Comparison of ENCODE assay signal across 9 cellular contexts in genomic region chr6:1312193-1312443, GRCh38. TPM values are rescaled to one million over a fixed set of nuclear protein-coding genes. Genes with fewer than 3 reads are reported as not detected.
A peak's percentile ranks its signal among the peaks of the same experiment; 100 is the strongest.
DNase-seq lines count a peak whose midpoint lies in the region; ATAC-seq, FAIRE-seq and TF ChIP-seq lines count a peak whose summit lies in the region.
"Had no signal": no experiment of that assay in that cellular context is flagged by ENCODE, and none has a peak within 500 bp of the region (broad histone marks: within the 10 kb centered on the region; RNA-seq: fewer than 3 reads in every experiment).

No MANE protein-coding gene starts in this region.

- H3K27me3 ChIP-seq in adipocyte (replicated peaks; ENCODE audit: control insufficient read depth, insufficient read depth, low read length) (peaks cover 42% of the 10 kb centered on the region), keratinocyte (ENCODE audit: control insufficient read depth, extremely low read depth, insufficient read depth, low read length) (no peaks in the 10 kb centered on the region), BE2C (peaks cover 69% of the 10 kb centered on the region)

- peak overlapping the region; percentile 89 for H3K27ac Mint-ChIP-seq in stimulated activated naive B cell treated with anti-CD40 and anti-IgM and Interleukin-4, amounts not matched to agents 10 μg/mL and 1 μg/mL and 100 μg/mL, for 72 hours

- no peak for FAIRE-seq in keratinocyte (lab: Jason Lieb, UNC)
- FAIRE-seq: endothelial cell of umbilical vein had no signal

- H3K4me3 Mint-ChIP-seq in stimulated activated naive B cell treated with anti-CD40 and anti-IgM and Interleukin-4, amounts not matched to agents 10 μg/mL and 1 μg/mL and 100 μg/mL, for 72 hours: peak overlapping the region; percentile 78 to 83

- H3K9ac ChIP-seq in adipocyte (ENCODE audit: low read length): no peak overlapping the region
- H3K9ac ChIP-seq in keratinocyte (ENCODE audit: control insufficient read depth, extremely low read depth, insufficient read depth, low read length): peak overlapping the region; percentile 83

- peak overlapping the region; percentile 81 for H3K4me3 ChIP-seq in adipocyte (ENCODE audit: low read length)
- H3K4me3 ChIP-seq in keratinocyte (ENCODE audit: control insufficient read depth in 2 of 3, extremely low read depth in 1 of 3, insufficient read depth in 2 of 3, low read depth in 1 of 3, low read length in 3 of 3): peak overlapping the region; percentile 58 to 85 (median 82)
- no peak overlapping the region for H3K4me3 ChIP-seq in BE2C (ENCODE audit: low read depth, low read length)

- no peak for TF ChIP-seq CTCF in keratinocyte (optimal IDR thresholded peaks at IDR 0.05 in 1 of 3, IDR thresholded peaks at IDR 0.05 in 1 of 3, conservative IDR thresholded peaks at IDR 0.05 in 1 of 3; ENCODE audit: extremely low read depth in 1 of 3, insufficient read depth in 2 of 3, low read length in 3 of 3)
- TF ChIP-seq CTCF in BE2C (IDR thresholded peaks at IDR 0.05; ENCODE audit: low read depth, low read length): no peak

- peaks cover 23 to 43% of the 10 kb centered on the region in 2 donors for H3K4me1 Mint-ChIP-seq in stimulated activated naive B cell treated with anti-CD40 and anti-IgM and Interleukin-4, amounts not matched to agents 10 μg/mL and 1 μg/mL and 100 μg/mL, for 72 hours

- DNase-seq in NCI-H82 (lab: John Stamatoyannopoulos, UW): peak; percentile 29
- no peak for DNase-seq in NCI-H82 treated with DMSO at 0.1 percent for 48 hours (lab: John Stamatoyannopoulos, UW; ENCODE audit: unreplicated experiment)
- peak; percentile 60 for DNase-seq in adipocyte (ENCODE audit: low read depth)
- no peak for DNase-seq in keratinocyte (ENCODE audit: low read depth, low spot score)
- no peak for DNase-seq in stimulated activated naive B cell treated with anti-CD40 and anti-IgM and Interleukin-4, amounts not matched to agents 10 μg/mL and 1 μg/mL and 100 μg/mL, for 72 hours
- no peak for DNase-seq in BE2C
- no peak for DNase-seq in HuH-7.5 (ENCODE audit: low spot score)

- H3K4me1 ChIP-seq in adipocyte (ENCODE audit: control insufficient read depth, insufficient read depth, low read length): peaks cover 9% of the 10 kb centered on the region
- peaks cover 26% of the 10 kb centered on the region for H3K4me1 ChIP-seq in keratinocyte (ENCODE audit: control insufficient read depth, extremely low read depth, insufficient read depth, low read length)
- H3K4me1 ChIP-seq in BE2C: no peaks in the 10 kb centered on the region

- dilution Hi-C loops in keratinocyte (cut with MboI; ENCODE audit: extremely low pct_ligation_motif_present, low sequenced_read_pairs): no loop called here

- H3K36me3 ChIP-seq in adipocyte (ENCODE audit: control insufficient read depth, insufficient read depth, low read length, severe bottlenecking) (no peaks in the 10 kb centered on the region), keratinocyte (ENCODE audit: control insufficient read depth in 2 of 2, extremely low read depth in 1 of 2, insufficient read depth in 2 of 2, low read length in 2 of 2) (no peaks in the 10 kb centered on the region), BE2C (no peaks in the 10 kb centered on the region)

- peaks cover 63 to 68% of the 10 kb centered on the region in 2 donors for H3K27me3 Mint-ChIP-seq in stimulated activated naive B cell treated with anti-CD40 and anti-IgM and Interleukin-4, amounts not matched to agents 10 μg/mL and 1 μg/mL and 100 μg/mL, for 72 hours

- H3K36me3 Mint-ChIP-seq in stimulated activated naive B cell treated with anti-CD40 and anti-IgM and Interleukin-4, amounts not matched to agents 10 μg/mL and 1 μg/mL and 100 μg/mL, for 72 hours: peaks cover 4 to 9% of the 10 kb centered on the region in 2 donors

- ATAC-seq in stimulated activated naive B cell treated with anti-CD40 and anti-IgM and Interleukin-4, amounts not matched to agents 10 μg/mL and 1 μg/mL and 100 μg/mL, for 72 hours (replicated peaks): no peak
- ATAC-seq in HG03521 (IDR thresholded peaks at IDR 0.05; ENCODE audit: unreplicated experiment): no peak

- no peaks in the 10 kb centered on the region for H4K20me1 ChIP-seq in keratinocyte (ENCODE audit: control insufficient read depth, extremely low read depth, insufficient read depth, low read length)

- H3K27ac ChIP-seq in keratinocyte (ENCODE audit: control insufficient read depth, insufficient read depth, low read length): peak overlapping the region; percentile 71

- H3K9me3 ChIP-seq in adipocyte (ENCODE audit: control insufficient read depth, low read length): no peaks in the 10 kb centered on the region
- no peaks in the 10 kb centered on the region for H3K9me3 ChIP-seq in keratinocyte (ENCODE audit: control insufficient read depth, low read depth, low read length)
- H3K9me3 ChIP-seq in BE2C: no peaks in the 10 kb centered on the region

- peak overlapping the region; percentile 85 for H3K4me2 ChIP-seq in keratinocyte (ENCODE audit: control insufficient read depth, extremely low read depth, insufficient read depth, low read depth, low read length)

- H3K79me2 ChIP-seq in keratinocyte (ENCODE audit: control insufficient read depth, insufficient read depth, low read length): peaks cover 5% of the 10 kb centered on the region

- no peaks in the 10 kb centered on the region for H3K9me1 ChIP-seq in keratinocyte (ENCODE audit: control insufficient read depth, extremely low read depth, insufficient read depth, low read length)

- H2AFZ ChIP-seq in keratinocyte (ENCODE audit: control insufficient read depth, low read length): peak overlapping the region; percentile 46

- H3K9me3 Mint-ChIP-seq in stimulated activated naive B cell treated with anti-CD40 and anti-IgM and Interleukin-4, amounts not matched to agents 10 μg/mL and 1 μg/mL and 100 μg/mL, for 72 hours: peaks cover 0 to 4% of the 10 kb centered on the region in 2 donors

RNA-seq across cellular contexts. Expression of gene FOXQ1, which starts 0.2 kb away (rescaled TPM):
- polyA plus RNA-seq in keratinocyte: 2.3 to 5.4 TPM (median 4.2 TPM) in 3 replicates
- polyA plus RNA-seq in keratinocyte (2011; ENCODE audit: low read depth): 2.7 TPM
- 3.5 and 5.1 TPM in 2 replicates for polyA plus RNA-seq in keratinocyte (2011; cell fraction: cytosol; rRNA removed)
- 6.3 TPM in 2 replicates for polyA plus RNA-seq in keratinocyte (2011; cell fraction: nucleus; rRNA removed)
- 5.9 and 14.4 TPM in 2 replicates for polyA plus RNA-seq in keratinocyte (2012; ENCODE audit: low replicate concordance)
- polyA minus RNA-seq in keratinocyte: 1.6 to 3.9 TPM (median 2.1 TPM) in 3 replicates
- 14.0 TPM for polyA minus RNA-seq in keratinocyte (2011; cell fraction: cytosol; rRNA and poly(A)+ RNA removed)
- polyA minus RNA-seq in keratinocyte (2011; cell fraction: nucleus; rRNA and poly(A)+ RNA removed): 2.6 and 4.5 TPM in 2 replicates
- not detected for polyA plus RNA-seq in BE2C (2012; ENCODE audit: insufficient read depth, insufficient read length, low read depth)
- polyA plus RNA-seq: endothelial cell of umbilical vein had no signal

Comparison
In these comparisons a context has a peak if more than half of its experiments do, and no peak if none do; other contexts are left out.
1. DNase-seq: peak in NCI-H82 (single experiment) and adipocyte (single experiment); none in NCI-H82 treated with DMSO at 0.1 percent for 48 hours (single experiment), keratinocyte (single experiment), stimulated activated naive B cell treated with anti-CD40 and anti-IgM and Interleukin-4, amounts not matched to agents 10 μg/mL and 1 μg/mL and 100 μg/mL, for 72 hours (single experiment), BE2C (single experiment) and HuH-7.5 (single experiment).